1 cellular context compared by ENCODE assay signal in the genomic region with DNA sequence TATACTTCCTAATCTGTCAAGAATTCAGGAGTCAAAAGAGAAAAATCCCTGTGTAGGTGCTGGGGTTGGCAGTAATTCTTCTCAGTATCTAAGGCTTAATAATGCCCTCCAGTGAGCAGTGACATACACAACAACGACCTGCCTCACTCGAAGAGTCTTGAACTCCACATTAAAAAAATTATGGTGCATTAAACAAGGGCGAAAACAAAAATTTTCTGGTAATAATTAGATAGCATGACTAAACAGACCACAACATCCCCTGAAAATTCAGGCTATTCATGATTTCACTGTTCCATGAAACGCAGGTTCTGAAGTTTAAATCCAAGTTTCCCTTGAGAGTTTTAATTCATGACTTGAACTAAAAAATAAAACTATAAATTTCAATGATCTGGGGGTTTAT.
TF ChIP-seq lines count a peak whose summit lies in the region.

No MANE protein-coding gene starts in this region.

TF ChIP-seq in HEK293, 187 proteins besides CTCF, POLR2A, EP300 and RAD21 (continued from another document):
- TF ChIP-seq, protein P1, sequence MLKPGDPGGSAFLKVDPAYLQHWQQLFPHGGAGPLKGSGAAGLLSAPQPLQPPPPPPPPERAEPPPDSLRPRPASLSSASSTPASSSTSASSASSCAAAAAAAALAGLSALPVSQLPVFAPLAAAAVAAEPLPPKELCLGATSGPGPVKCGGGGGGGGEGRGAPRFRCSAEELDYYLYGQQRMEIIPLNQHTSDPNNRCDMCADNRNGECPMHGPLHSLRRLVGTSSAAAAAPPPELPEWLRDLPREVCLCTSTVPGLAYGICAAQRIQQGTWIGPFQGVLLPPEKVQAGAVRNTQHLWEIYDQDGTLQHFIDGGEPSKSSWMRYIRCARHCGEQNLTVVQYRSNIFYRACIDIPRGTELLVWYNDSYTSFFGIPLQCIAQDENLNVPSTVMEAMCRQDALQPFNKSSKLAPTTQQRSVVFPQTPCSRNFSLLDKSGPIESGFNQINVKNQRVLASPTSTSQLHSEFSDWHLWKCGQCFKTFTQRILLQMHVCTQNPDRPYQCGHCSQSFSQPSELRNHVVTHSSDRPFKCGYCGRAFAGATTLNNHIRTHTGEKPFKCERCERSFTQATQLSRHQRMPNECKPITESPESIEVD (tag by site-specific recombination; IDR thresholded peaks at IDR 0.05) = peak; percentile 15; the same call in 1 of the 2 replicates
